In genomic region chr1:34115233-34115632, GRCh38 we compare ENCODE assay signal across 21 cellular contexts.
"Had no signal": no experiment of that assay in that cellular context is flagged by ENCODE, and none has a peak within 500 bp of the region (broad histone marks: within the 10 kb centered on the region; RNA-seq: fewer than 3 reads in every experiment).

No MANE protein-coding gene starts in this region.

- H3K27ac ChIP-seq: colonic mucosa had no signal

- DNase-seq: activated CD4-positive, alpha-beta T cell treated with anti-CD3 and anti-CD28 coated beads for 1 hour; activated CD4-positive, alpha-beta T cell treated with anti-CD3 and anti-CD28 coated beads, Interleukin-2, amount 10 ng/mL, durations not matched to agents 24 days and 14 days; activated CD4-positive, alpha-beta T cell treated with anti-CD3 and anti-CD28 coated beads, Interleukin-2, amount 50 U/mL, for 48 hours; activated CD8-positive, alpha-beta memory T cell treated with anti-CD3 and anti-CD28 coated beads, Interleukin-2, amount 10 ng/mL, durations not matched to agents 7 days and 5 days; activated effector memory CD4-positive, alpha-beta T cell treated with Interleukin-2 at 50 U/mL for 16 hours; activated naive CD4-positive, alpha-beta T cell; activated naive CD8-positive, alpha-beta T cell treated with anti-CD3 and anti-CD28 coated beads for 36 hours; activated T-cell treated with anti-CD3 and anti-CD28 coated beads, Interleukin-2, amount 50 U/mL, for 24 hours; caudate nucleus; colonic mucosa; MM.1S; NCI-H1105; NCI-H1436; NCI-H1694 treated with DMSO at 0.1 percent for 48 hours; NCI-H2029 treated with DMSO at 0.1 percent for 48 hours; NCI-H345; NCI-H510A; PC-3; SHP77 treated with DMSO at 0.1 percent for 48 hours had no signal

- FAIRE-seq: RCC 7860 had no signal

- H3K27me3 ChIP-seq: colonic mucosa had no signal

- H3K4me3 ChIP-seq: colonic mucosa had no signal

- ATAC-seq: activated CD8-positive, alpha-beta memory T cell treated with anti-CD3 and anti-CD28 coated beads, Interleukin-2, amount 10 ng/mL, durations not matched to agents 7 days and 5 days; PC-3; WTC11 had no signal

- H3K36me3 ChIP-seq: colonic mucosa had no signal

- H3K4me1 ChIP-seq: colonic mucosa had no signal

- H3K9me3 ChIP-seq: colonic mucosa had no signal
